Comparison of ENCODE assay signal across 10 cellular contexts in the genomic region with DNA sequence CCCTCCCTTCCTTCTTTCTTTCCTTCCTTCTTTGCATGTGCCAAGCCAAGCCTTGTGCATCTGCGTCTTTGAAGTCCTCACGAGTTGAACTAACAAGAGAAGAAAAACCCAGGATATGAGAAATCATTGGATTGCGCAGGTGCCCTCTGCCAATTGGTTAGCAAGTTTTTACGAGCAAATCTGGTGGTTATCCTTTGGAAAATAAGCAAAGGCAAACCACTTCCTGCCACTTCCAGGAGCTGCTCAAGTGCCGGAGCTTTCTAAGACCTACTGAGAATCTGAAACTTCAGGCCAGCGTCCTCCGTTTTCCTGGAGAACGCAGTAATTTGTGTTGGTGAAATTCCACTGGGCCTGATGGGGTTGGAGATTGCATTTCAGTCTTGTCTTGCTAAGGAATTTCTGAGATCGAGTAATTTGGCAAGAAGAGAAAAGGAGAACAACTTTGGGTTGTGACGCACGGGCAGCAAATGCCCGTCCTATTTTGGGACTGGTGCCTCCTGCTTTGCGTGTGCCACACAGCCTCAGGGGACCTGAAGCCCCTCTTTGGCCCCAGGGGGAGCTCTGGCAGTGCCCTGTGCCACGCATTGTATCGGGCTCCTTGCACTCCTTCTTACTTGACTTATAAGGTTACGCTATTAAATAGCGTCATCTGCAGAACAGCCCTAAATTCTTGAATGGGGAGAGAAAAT. TPM values are rescaled to one million over a fixed set of nuclear protein-coding genes. Genes with fewer than 3 reads are reported as not detected.
A peak's percentile ranks its signal among the peaks of the same experiment; 100 is the strongest.
DNase-seq lines count a peak whose midpoint lies in the region; FAIRE-seq and TF ChIP-seq lines count a peak whose summit lies in the region.
"Had no signal": no experiment of that assay in that cellular context is flagged by ENCODE, and none has a peak within 500 bp of the region (broad histone marks: within the 10 kb centered on the region; RNA-seq: fewer than 3 reads in every experiment).

No MANE protein-coding gene starts in this region.

- peak overlapping the region in 4 of 5 donors; percentile 13 to 64 (median 46) for H3K27ac ChIP-seq in stomach

- DNase-seq in HT-29 (ENCODE audit: low spot score), result peak; percentile 19
- peak; percentile 44 for DNase-seq in UCSD-AML1 (lab: John Stamatoyannopoulos, UW; ENCODE audit: unreplicated experiment)
- DNase-seq in fibroblast of villous mesenchyme (ENCODE audit: low read depth), result peak; percentile 97
- no peak for DNase-seq in stomach
- no peak for DNase-seq in GM12892 (ENCODE audit: insufficient read length)
- DNase-seq in 8988T, result no peak
- no peak for DNase-seq in type B pancreatic cell (ENCODE audit: extremely low spot score, unreplicated experiment)
- no peak for DNase-seq in T-helper 1 cell
- DNase-seq: activated CD4-positive, alpha-beta T cell treated with anti-CD3 and anti-CD28 coated beads, Interleukin-2, amount 50 U/mL, for 4 hours; NCI-H2171 treated with DMSO at 0.1 percent for 48 hours had no signal

- no peak overlapping the region for H3K4me3 Mint-ChIP-seq in type B pancreatic cell

- peaks cover 7 to 69% (median 35%) of the 10 kb centered on the region in 4 donors for H3K4me1 ChIP-seq in stomach

- peak overlapping the region; percentile 0 for H3K4me3 ChIP-seq in fibroblast of villous mesenchyme (ENCODE audit: low read depth, low read length)
- no peak overlapping the region for H3K4me3 ChIP-seq in stomach

- no peak for TF ChIP-seq POLR2A in stomach (IDR thresholded peaks at IDR 0.05)
- TF ChIP-seq POLR2A in GM12892 (IDR thresholded peaks at IDR 0.05; ENCODE audit: low read depth, low read length), result no peak

- TF ChIP-seq EP300 in stomach (IDR thresholded peaks at IDR 0.05), result no peak

- no peak for TF ChIP-seq CTCF in fibroblast of villous mesenchyme (IDR thresholded peaks at IDR 0.05; ENCODE audit: insufficient read depth, low read depth, low read length)
- TF ChIP-seq CTCF in stomach (IDR thresholded peaks at IDR 0.05), result no peak
- no peak for TF ChIP-seq CTCF in type B pancreatic cell (conservative IDR thresholded peaks at IDR 0.05)

- 64 to 84% (median 73%) methylated on average over 17 of the region's 17 CpGs for WGBS in stomach, 5 donors

- intact Hi-C loops in stomach (cut with DNase I; ENCODE audit: low total_unique reads), result no loop called here

- no peak for FAIRE-seq in GM12892 (lab: Jason Lieb, UNC)

- no peaks in the 10 kb centered on the region for H3K9me3 ChIP-seq in stomach

- no peaks in the 10 kb centered on the region for H3K9me3 Mint-ChIP-seq in type B pancreatic cell

- H3K27ac Mint-ChIP-seq in type B pancreatic cell, result no peak overlapping the region

- no peaks in the 10 kb centered on the region for H3K36me3 ChIP-seq in stomach

- H3K27me3 ChIP-seq in stomach, result no peaks in the 10 kb centered on the region

- H3K27me3 Mint-ChIP-seq in type B pancreatic cell, result no peaks in the 10 kb centered on the region

- peaks cover 47% of the 10 kb centered on the region for H3K4me1 Mint-ChIP-seq in type B pancreatic cell (ENCODE audit: unreplicated experiment)

- peaks cover 9% of the 10 kb centered on the region for H3K36me3 Mint-ChIP-seq in type B pancreatic cell

RNA-seq across cellular contexts. Expression of gene CMIP, which starts 56.4 kb away (rescaled TPM):
- total RNA-seq in HT-29 (2014; rRNA removed; shearing (Covaris generic)), result 17.3 and 24.7 TPM in 2 replicates
- 7.8 and 9.3 TPM in 2 replicates for total RNA-seq in fibroblast of villous mesenchyme
- total RNA-seq in stomach, result 10 to 100 TPM; 11.1 to 71.0 (median 31.9) TPM
- polyA plus RNA-seq in stomach, result 10 to 100 TPM; 11.5 to 54.3 (median 30.5) TPM
- 10.2 TPM for polyA plus RNA-seq in GM12892 (2012; ENCODE audit: missing spikeins)
- 46.6 and 51.4 TPM in 2 replicates for total RNA-seq in type B pancreatic cell (ENCODE audit: low replicate concordance)

Comparison
In these comparisons a context has a peak if more than half of its experiments do, and no peak if none do; other contexts are left out.
1. DNase-seq: peak in HT-29 (single experiment), UCSD-AML1 (single experiment) and fibroblast of villous mesenchyme (single experiment); none in stomach (single experiment), GM12892 (single experiment), 8988T (single experiment), type B pancreatic cell (single experiment) and T-helper 1 cell (0 of 5).